Comparison of ENCODE assay signal across 19 cellular contexts in the genomic region with DNA sequence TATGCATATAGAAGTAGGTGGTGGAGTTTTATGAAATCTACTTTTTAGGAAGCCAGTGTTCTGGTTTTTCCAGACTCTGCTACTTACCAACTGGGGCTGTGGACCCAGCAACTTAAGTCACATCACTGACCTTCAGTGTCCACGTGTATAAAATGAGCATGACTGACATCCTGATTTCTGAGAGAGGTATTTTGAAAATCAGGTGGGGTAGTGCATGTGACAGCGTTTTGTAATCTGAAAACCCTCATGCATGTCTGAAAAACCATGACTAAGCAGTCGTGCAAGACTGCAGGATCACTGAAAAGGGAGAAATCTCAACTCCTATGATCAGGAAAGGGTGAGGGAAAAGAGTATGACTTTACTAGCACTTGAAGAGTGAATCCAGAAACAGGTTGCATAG. TPM values are rescaled to one million over a fixed set of nuclear protein-coding genes. Genes with fewer than 3 reads are reported as not detected.
A peak's percentile ranks its signal among the peaks of the same experiment; 100 is the strongest.
DNase-seq lines count a peak whose midpoint lies in the region; ATAC-seq, FAIRE-seq and TF ChIP-seq lines count a peak whose summit lies in the region.
"Had no signal": no experiment of that assay in that cellular context is flagged by ENCODE, and none has a peak within 500 bp of the region (broad histone marks: within the 10 kb centered on the region; RNA-seq: fewer than 3 reads in every experiment).

No MANE protein-coding gene starts in this region.

- no peak for ATAC-seq in GM21528 (IDR thresholded peaks at IDR 0.05; ENCODE audit: low FRiP score, unreplicated experiment)

- no peak for TF ChIP-seq RAD21 in H1 (IDR thresholded peaks at IDR 0.05 in 1 of 2, conservative IDR thresholded peaks at IDR 0.05 in 1 of 2; ENCODE audit: low read depth in 2 of 2, low read length in 2 of 2)

- H3K79me1 ChIP-seq in H1 (ENCODE audit: low read depth, low read length) = no peaks in the 10 kb centered on the region

- H3K27ac ChIP-seq in H1 (ENCODE audit: low read depth, low read length) (no peak overlapping the region), parathyroid adenoma (no peak overlapping the region)
- H3K27ac ChIP-seq: KMS-11, RWPE1 had no signal

- H3K27me3 ChIP-seq in H1 (replicated peaks in 1 of 4; ENCODE audit: control insufficient read depth in 3 of 4, extremely low read depth in 1 of 4, insufficient read depth in 3 of 4, low read length in 3 of 4) (no peaks in the 10 kb centered on the region), parathyroid adenoma (ENCODE audit: control insufficient read depth, insufficient read depth, low read length) (no peaks in the 10 kb centered on the region)

- no peak overlapping the region for H3K4me2 ChIP-seq in H1 (ENCODE audit: insufficient read depth in 1 of 2, low read depth in 2 of 2, low read length in 2 of 2)
- peak overlapping the region; percentile 35 for H3K4me2 ChIP-seq in parathyroid adenoma (ENCODE audit: low read length)
- H3K4me2 ChIP-seq: KMS-11 had no signal

- no peak overlapping the region for H4K5ac ChIP-seq in H1 (ENCODE audit: insufficient read length, low read depth, low read length)

- FAIRE-seq in H1 (lab: Jason Lieb, UNC) (no peak), HTR-8/SVneo (lab: Jason Lieb, UNC) (no peak)
- FAIRE-seq: A204.1, H54 had no signal

- TF ChIP-seq CTCF in H1 (IDR thresholded peaks at IDR 0.05; ENCODE audit: control extremely low read depth in 1 of 3, insufficient read depth in 1 of 3, low read depth in 1 of 3, low read length in 3 of 3) (no peak), parathyroid adenoma (IDR thresholded peaks at IDR 0.05) (no peak)

- no peak overlapping the region for H3K9ac ChIP-seq in H1 (replicated peaks in 1 of 4; ENCODE audit: extremely low read depth in 1 of 4, low read depth in 3 of 4, low read length in 3 of 4)
- H3K9ac ChIP-seq in parathyroid adenoma = no peak overlapping the region
- H3K9ac ChIP-seq: KMS-11 had no signal

- H2AFZ ChIP-seq in H1 (ENCODE audit: low read length) (peak overlapping the region; percentile 74; the same call in 1 of the 2 replicates), parathyroid adenoma (no peak overlapping the region)

- no peak overlapping the region for H3K23ac ChIP-seq in H1 (ENCODE audit: insufficient read length)

- no peak overlapping the region for H3K4ac ChIP-seq in H1 (replicated peaks; ENCODE audit: insufficient read length, low read depth, low read length)

- H3K4me3 ChIP-seq in H1 (ENCODE audit: extremely low read depth in 1 of 4, insufficient read depth in 2 of 4, low read depth in 3 of 4, low read length in 4 of 4) = no peak overlapping the region
- no peak overlapping the region for H3K4me3 ChIP-seq in parathyroid adenoma (ENCODE audit: low read depth, low read length)

- CTCF ChIA-PET in H1 (lab: Charles Lee; ENCODE audit: partially characterized antibody) = no interaction called here

- no peak for TF ChIP-seq EP300 in H1 (IDR thresholded peaks at IDR 0.05; ENCODE audit: borderline replicate concordance in 1 of 2, low read depth in 2 of 2, low read length in 2 of 2)

- H2BK120ac ChIP-seq in H1 (replicated peaks; ENCODE audit: low read depth, low read length) = no peak overlapping the region

- H3K56ac ChIP-seq in H1 (replicated peaks; ENCODE audit: insufficient read length, low read depth, low read length) = no peak overlapping the region

- H2BK15ac ChIP-seq in H1 (ENCODE audit: low read length) = no peak overlapping the region

- no peaks in the 10 kb centered on the region for H4K20me1 ChIP-seq in H1 (replicated peaks in 1 of 2; ENCODE audit: control insufficient read depth in 1 of 2, insufficient read depth in 2 of 2, low read length in 2 of 2)

- no peak overlapping the region for H4K8ac ChIP-seq in H1 (ENCODE audit: extremely low read depth, insufficient read depth, low read length)

- H2AK5ac ChIP-seq in H1 (ENCODE audit: low read depth, low read length) = no peak overlapping the region

- POLR2A ChIA-PET in H1 (lab: Charles Lee; ENCODE audit: partially characterized antibody) = no interaction called here

- H3K36me3 ChIP-seq in H1 (ENCODE audit: control insufficient read depth in 2 of 4, insufficient read depth in 4 of 4, low read length in 3 of 4) (no peaks in the 10 kb centered on the region), parathyroid adenoma (ENCODE audit: control insufficient read depth, insufficient read depth, low read length) (peaks cover 3% of the 10 kb centered on the region)

- H3K14ac ChIP-seq in H1 (ENCODE audit: insufficient read length) = no peak overlapping the region

- H3K9me3 ChIP-seq in H1 (ENCODE audit: insufficient read depth in 2 of 2, low read depth in 1 of 2, low read length in 1 of 2) = peaks cover 0 to under 1% of the 10 kb centered on the region in 2 experiments; a peak in 1 of 4 replicates
- H3K9me3 ChIP-seq in parathyroid adenoma (ENCODE audit: control insufficient read depth, low read length) = no peaks in the 10 kb centered on the region

- DNase-seq in Caki2 (ENCODE audit: low read depth) (peak; percentile 68), NAMALWA (ENCODE audit: low spot score) (peak; percentile 15), H1 (ENCODE audit: low read depth in 1 of 2, low spot score in 2 of 2) (no peak), HTR-8/SVneo (ENCODE audit: insufficient read length, low spot score) (no peak), NCI-H1092 (lab: John Stamatoyannopoulos, UW) (no peak)
- DNase-seq in activated CD4-positive, CD25-positive, alpha-beta regulatory T cell treated with anti-CD3 and anti-CD28 coated beads, Interleukin-2, amount 50 U/mL, for 72 hours = no peak
- DNase-seq: COR-L47, DMS53, NCI-H1417, NCI-H2029 treated with DMSO at 0.1 percent for 48 hours, NCI-H510A had no signal

- no peak overlapping the region for H3K18ac ChIP-seq in H1 (ENCODE audit: extremely low read depth, low read length)

- H3K79me2 ChIP-seq in H1 (ENCODE audit: control insufficient read depth in 1 of 2, insufficient read depth in 2 of 2, low read length in 2 of 2) (no peaks in the 10 kb centered on the region), parathyroid adenoma (no peaks in the 10 kb centered on the region)

- H3K4me1 ChIP-seq in H1 (replicated peaks in 1 of 4; ENCODE audit: control insufficient read depth in 3 of 4, insufficient read depth in 4 of 4, low read length in 3 of 4) (no peaks in the 10 kb centered on the region; a peak in 1 of 7 replicates), parathyroid adenoma (no peaks in the 10 kb centered on the region)

- no peak for TF ChIP-seq POLR2A in H1 (IDR thresholded peaks at IDR 0.05; ENCODE audit: control extremely low read depth in 1 of 2, low read depth in 2 of 2, low read length in 2 of 2)

- H3K23me2 ChIP-seq in H1 (ENCODE audit: low read depth, low read length) = no peaks in the 10 kb centered on the region

- H2BK12ac ChIP-seq in H1 (ENCODE audit: low read depth, low read length) = no peak overlapping the region

- no peak overlapping the region for H2BK5ac ChIP-seq in H1 (ENCODE audit: low read depth, low read length)

- WGBS in H1 (ENCODE audit: extremely low coverage in 1 of 2, insufficient coverage in 1 of 2, insufficient read length in 1 of 2, insufficient replicate concordance in 2 of 2, low coverage in 1 of 2, low lambda C conversion rate in 2 of 2, missing lambda C conversion rate in 1 of 2), 2 experiments = 83% methylated on average over 3 of the region's 3 CpGs; no CpG with 5 or more reads in 1 of the 2 experiments

- peak overlapping the region; percentile 24; the same call in 1 of the 2 replicates for H2BK20ac ChIP-seq in H1 (ENCODE audit: low read length)

- H4K91ac ChIP-seq in H1 (replicated peaks; ENCODE audit: insufficient read length, low read length) = no peak overlapping the region

- in situ Hi-C loops in Caki2 (cut with HindIII; ENCODE audit: low pct_unique_long_range_greater_than_20kb, low sequenced_read_pairs) = no loop called here

TF ChIP-seq in H1, 55 proteins besides CTCF, POLR2A, EP300 and RAD21 (continues in another document):
- TF ChIP-seq TEAD4 (IDR thresholded peaks at IDR 0.05; ENCODE audit: low read depth, low read length) (no peak), CHD2 (IDR thresholded peaks at IDR 0.05; ENCODE audit: low read length) (no peak), CBX5 (IDR thresholded peaks at IDR 0.05; ENCODE audit: low read depth, low read length) (no peak), BACH1 (IDR thresholded peaks at IDR 0.05; ENCODE audit: low read length) (no peak), SRF (IDR thresholded peaks at IDR 0.05; ENCODE audit: low read depth, low read length) (no peak), CEBPB (IDR thresholded peaks at IDR 0.05; ENCODE audit: low read depth, low read length) (no peak)

RNA-seq across cellular contexts. Expression of a gene that starts 26.1 kb away (rescaled TPM):
- total RNA-seq in Caki2 (2014; rRNA removed; shearing (Covaris generic); ENCODE audit: low replicate concordance) = not detected in 2 replicates
- total RNA-seq in H1 (2021; fragmentation: NEBNext Ultra II Directional; extraction: Animal tissue kit (Norgen Biotek cat#: 25700)) = not detected in 2 replicates
- polyA plus RNA-seq in H1 (2011; rRNA removed) = 0.19 and 0.39 TPM in 2 replicates
- polyA plus RNA-seq in H1 (2011; cell fraction: cytosol; rRNA removed) = 0.37 TPM
- 0.40 TPM for polyA plus RNA-seq in H1 (2011; cell fraction: nucleus; rRNA removed)
- polyA plus RNA-seq in H1 (2012, experiment 1 of 2) = 0.32 TPM in 1 of 4 replicates, not detected in the others
- not detected for polyA plus RNA-seq in H1 (2012, experiment 2 of 2)
- polyA plus RNA-seq in H1 (2013, experiment 1 of 2) = 0.22 TPM
- polyA plus RNA-seq in H1 (2013, experiment 2 of 2) = 0.46 TPM
- polyA minus RNA-seq in H1 (2011; rRNA and poly(A)+ RNA removed) = 0.09 TPM in 1 of 2 replicates, not detected in the other
- not detected for polyA minus RNA-seq in H1 (2011; cell fraction: cytosol; rRNA and poly(A)+ RNA removed)
- polyA minus RNA-seq in H1 (2011; cell fraction: nucleus; rRNA and poly(A)+ RNA removed) = not detected
- total RNA-seq: OCI-LY7 had no signal
- polyA plus RNA-seq: CD14-positive monocyte had no signal

Comparison
In these comparisons a context has a peak if more than half of its experiments do, and no peak if none do; other contexts are left out.
1. DNase-seq: peak in Caki2 (single experiment) and NAMALWA (single experiment); none in H1 (0 of 2), HTR-8/SVneo (single experiment), NCI-H1092 (single experiment) and activated CD4-positive, CD25-positive, alpha-beta regulatory T cell treated with anti-CD3 and anti-CD28 coated beads, Interleukin-2, amount 50 U/mL, for 72 hours (single experiment).